Comparison of ENCODE assay signal across 9 cellular contexts in genomic region chr11:22337571-22338464, GRCh38. TPM values are rescaled to one million over a fixed set of nuclear protein-coding genes. Genes with fewer than 3 reads are reported as not detected.
DNase-seq lines count a peak whose midpoint lies in the region; ATAC-seq and TF ChIP-seq lines count a peak whose summit lies in the region.
"Had no signal": no experiment of that assay in that cellular context is flagged by ENCODE, and none has a peak within 500 bp of the region (broad histone marks: within the 10 kb centered on the region; RNA-seq: fewer than 3 reads in every experiment).

Gene SLC17A6, plus strand, starts transcription at chr11:22338381. Its CDS starts 153 bp downstream, at chr11:22338534.

- H3K9me3 Mint-ChIP-seq in T-helper 2 cell treated with Interferon-gamma antibody and Interleukin-4, amounts not matched to agents 5 μg/mL and 100 μg/mL, for 36 hours = no peaks in the 10 kb centered on the region
- H3K9me3 Mint-ChIP-seq: activated naive CD4-positive, alpha-beta T cell treated with anti-CD3 and anti-CD28 coated beads, Interleukin-2, amount 50 U/mL, for 24 hours had no signal

- H3K36me3 Mint-ChIP-seq in T-helper 2 cell treated with Interferon-gamma antibody and Interleukin-4, amounts not matched to agents 5 μg/mL and 100 μg/mL, for 36 hours (ENCODE audit: low read depth) = peaks cover 2% of the 10 kb centered on the region

- H3K27ac Mint-ChIP-seq in T-helper 2 cell treated with Interferon-gamma antibody and Interleukin-4, amounts not matched to agents 5 μg/mL and 100 μg/mL, for 36 hours = no peak within 1 kb of the TSS
- H3K27ac Mint-ChIP-seq: activated naive CD4-positive, alpha-beta T cell treated with anti-CD3 and anti-CD28 coated beads, Interleukin-2, amount 50 U/mL, for 24 hours had no signal

- peaks cover 2% of the 10 kb centered on the region for H3K4me1 Mint-ChIP-seq in T-helper 2 cell treated with Interferon-gamma antibody and Interleukin-4, amounts not matched to agents 5 μg/mL and 100 μg/mL, for 36 hours (ENCODE audit: low read depth)

- peak; percentile 15 to 25 for DNase-seq in AML-193 (lab: John Stamatoyannopoulos, UW)
- DNase-seq in H7 = peak; percentile 41
- DNase-seq in NCI-H460 (ENCODE audit: extremely low read depth, low read depth) = peak; percentile 16
- DNase-seq in epithelial cell of esophagus (ENCODE audit: low read depth) = peak; percentile 58
- no peak for DNase-seq in left colon
- no peak for DNase-seq in T-helper 2 cell treated with Interferon-gamma antibody and Interleukin-4, amounts not matched to agents 5 μg/mL and 100 μg/mL, for 36 hours (ENCODE audit: low spot score)
- DNase-seq in cardiac septum (ENCODE audit: low spot score) = no peak

- H3K4me3 Mint-ChIP-seq in T-helper 2 cell treated with Interferon-gamma antibody and Interleukin-4, amounts not matched to agents 5 μg/mL and 100 μg/mL, for 36 hours = no peak within 1 kb of the TSS
- H3K4me3 Mint-ChIP-seq: activated naive CD4-positive, alpha-beta T cell treated with anti-CD3 and anti-CD28 coated beads, Interleukin-2, amount 50 U/mL, for 24 hours had no signal

- H3K27me3 ChIP-seq in H7 (ENCODE audit: control insufficient read depth, insufficient read depth, low read length) = peaks cover 56% of the 10 kb centered on the region

- H3K27me3 Mint-ChIP-seq in T-helper 2 cell treated with Interferon-gamma antibody and Interleukin-4, amounts not matched to agents 5 μg/mL and 100 μg/mL, for 36 hours (ENCODE audit: low read depth) = peaks cover 54% of the 10 kb centered on the region

- H3K4me3 ChIP-seq in H7 (ENCODE audit: insufficient read depth, low read depth, low read length) (no peak within 1 kb of the TSS), epithelial cell of esophagus (ENCODE audit: low read length) (no peak within 1 kb of the TSS)

- H3K36me3 ChIP-seq in H7 (replicated peaks; ENCODE audit: control insufficient read depth, insufficient read depth, low read length) = no peaks in the 10 kb centered on the region

- ATAC-seq in left colon (no peak), HG03045 (IDR thresholded peaks at IDR 0.05; ENCODE audit: unreplicated experiment) (no peak)

- intact Hi-C loops in left colon (cut with DNase I, micrococcal nuclease) (no loop called here), cardiac septum (cut with DNase I) (no loop called here)

- no peak for TF ChIP-seq CTCF in epithelial cell of esophagus (IDR thresholded peaks at IDR 0.05; ENCODE audit: insufficient read depth, low read depth, low read length, missing control alignments)

RNA-seq across cellular contexts. Expression of gene SLC17A6, which starts in this region (rescaled TPM):
- total RNA-seq in H7 (2014; rRNA removed; shearing (Covaris generic)) = not detected in 2 replicates
- total RNA-seq in NCI-H460 (2014; rRNA removed; shearing (Covaris generic)) = not detected in 2 replicates
- polyA plus RNA-seq in NCI-H460 (2014; cell fraction: nucleus; rRNA removed) = not detected in 2 replicates
- total RNA-seq in left colon (not detected), cardiac septum (not detected)

Comparison
In these comparisons a context has a peak if more than half of its experiments do, and no peak if none do; other contexts are left out.
1. Peak in DNase-seq in H7; RNA of the gene not detected or under 1 TPM.
2. Peak in DNase-seq in NCI-H460; RNA of the gene not detected or under 1 TPM.
3. DNase-seq: peak in AML-193 (2 of 2) and epithelial cell of esophagus (single experiment); none in left colon (0 of 2), T-helper 2 cell treated with Interferon-gamma antibody and Interleukin-4, amounts not matched to agents 5 μg/mL and 100 μg/mL, for 36 hours (single experiment) and cardiac septum (single experiment).